1 cellular context compared by ENCODE assay signal in the genomic region with DNA sequence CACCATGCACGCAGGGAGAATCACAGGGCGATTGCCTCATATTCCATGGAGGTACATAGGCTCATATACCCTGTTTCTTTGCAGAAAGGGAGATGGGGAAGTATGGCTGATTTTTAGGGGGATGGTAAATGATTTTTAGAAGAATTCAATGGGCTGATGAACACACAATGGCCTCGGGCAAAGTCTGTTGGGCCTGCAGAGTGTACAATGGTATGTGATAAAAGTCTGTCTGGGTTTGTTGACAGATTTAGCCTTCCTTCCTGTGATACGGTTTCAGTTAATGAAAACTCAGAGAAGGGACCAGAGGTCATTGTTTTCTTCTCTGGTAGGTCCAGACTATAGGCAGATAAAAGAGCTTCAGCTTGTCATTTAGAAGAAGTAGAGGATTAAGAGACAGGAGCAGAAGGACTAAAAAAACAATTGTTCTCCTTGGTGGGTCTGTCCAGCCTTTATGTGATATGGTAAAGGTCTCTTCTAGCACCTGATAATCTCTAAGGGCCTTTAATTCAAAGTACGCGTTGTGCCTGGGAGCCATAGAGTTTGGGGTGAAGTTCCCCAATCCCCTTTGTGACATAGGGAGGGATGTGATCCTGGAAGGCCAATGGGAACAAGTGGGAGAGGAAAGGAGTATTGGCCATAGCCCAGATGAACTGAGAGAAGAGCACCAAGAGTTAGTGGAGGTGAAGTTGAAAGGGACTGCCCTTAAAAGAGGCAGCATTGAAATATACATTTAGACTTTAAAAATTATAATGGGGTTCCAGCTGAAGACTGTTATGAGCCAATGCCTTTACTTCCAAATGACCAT.
TF ChIP-seq lines count a peak whose summit lies in the region.

No MANE protein-coding gene starts in this region.

TF ChIP-seq in HepG2, 621 proteins besides CTCF, POLR2A, EP300 and RAD21 (continued from another document and continues in another):
- TF ChIP-seq NR0B2 (CRISPR knock-in tag; IDR thresholded peaks at IDR 0.05) (no peak), SMAD9 (CRISPR knock-in tag; IDR thresholded peaks at IDR 0.05) (no peak), ZMAT5 (CRISPR knock-in tag; IDR thresholded peaks at IDR 0.05; ENCODE audit: borderline replicate concordance, low read depth) (no peak), SP4 (CRISPR knock-in tag; IDR thresholded peaks at IDR 0.05) (no peak), SRSF1 (optimal IDR thresholded peaks at IDR 0.05; ENCODE audit: low read depth, low read length) (no peak), STAT5B (CRISPR knock-in tag; IDR thresholded peaks at IDR 0.05) (no peak), ZNF44 (CRISPR knock-in tag; IDR thresholded peaks at IDR 0.05) (no peak), ZBTB10 (CRISPR knock-in tag; IDR thresholded peaks at IDR 0.05; ENCODE audit: borderline replicate concordance) (no peak), ZNF3 (CRISPR knock-in tag; IDR thresholded peaks at IDR 0.05) (peak; percentile 96), ZNF143 (CRISPR knock-in tag; IDR thresholded peaks at IDR 0.05) (no peak), ZNF136 (CRISPR knock-in tag; IDR thresholded peaks at IDR 0.05; ENCODE audit: low read depth) (peak; percentile 84; the same call in 1 of the 2 replicates), JUNB (CRISPR knock-in tag; IDR thresholded peaks at IDR 0.05; ENCODE audit: borderline replicate concordance) (no peak), ZBTB3 (CRISPR knock-in tag; IDR thresholded peaks at IDR 0.05; ENCODE audit: borderline replicate concordance, low read depth) (no peak), ZNF558 (CRISPR knock-in tag; IDR thresholded peaks at IDR 0.05; ENCODE audit: borderline replicate concordance) (no peak; the same call in 1 of the 2 replicates), JUN (CRISPR knock-in tag; IDR thresholded peaks at IDR 0.05) (no peak; the same call in none of the 2 replicates), DMAP1 (CRISPR knock-in tag; IDR thresholded peaks at IDR 0.05) (0 out of 2 replicates have a peak, but pooled peaks have one; percentile 5), PCBP1 (IDR thresholded peaks at IDR 0.05; ENCODE audit: borderline replicate concordance, low read depth, low read length) (no peak), GATAD1 (CRISPR knock-in tag; IDR thresholded peaks at IDR 0.05) (no peak), ZNF549 (CRISPR knock-in tag; IDR thresholded peaks at IDR 0.05) (0 out of 2 replicates have a peak, but pooled peaks have one; percentile 38), ZNF792 (CRISPR knock-in tag; IDR thresholded peaks at IDR 0.05) (0 out of 2 replicates have a peak, but pooled peaks have one; percentile 23), ZNF460 (CRISPR knock-in tag; IDR thresholded peaks at IDR 0.05; ENCODE audit: borderline replicate concordance) (no peak), ZNF230 (CRISPR knock-in tag; IDR thresholded peaks at IDR 0.05) (peak; percentile 39; the same call in 1 of the 2 replicates), ATM (IDR thresholded peaks at IDR 0.05; ENCODE audit: borderline replicate concordance) (no peak), PHF5A (CRISPR knock-in tag; IDR thresholded peaks at IDR 0.05; ENCODE audit: low read depth, unreplicated experiment) (peak; percentile 22), ZNF138 (CRISPR knock-in tag; IDR thresholded peaks at IDR 0.05; ENCODE audit: low read depth) (no peak), NFYC (CRISPR knock-in tag; IDR thresholded peaks at IDR 0.05) (no peak), RNF2 (conservative IDR thresholded peaks at IDR 0.05; ENCODE audit: low read depth) (no peak), NFATC3 (CRISPR knock-in tag; IDR thresholded peaks at IDR 0.05) (no peak), MBD4 (IDR thresholded peaks at IDR 0.05; ENCODE audit: borderline replicate concordance, low read length) (no peak), REXO4 (CRISPR knock-in tag; IDR thresholded peaks at IDR 0.05; ENCODE audit: borderline replicate concordance) (no peak), FOXK1 (CRISPR knock-in tag; IDR thresholded peaks at IDR 0.05; ENCODE audit: borderline replicate concordance, low read depth) (peak; percentile 32; the same call in 1 of the 2 replicates), THYN1 (CRISPR knock-in tag; IDR thresholded peaks at IDR 0.05; ENCODE audit: borderline replicate concordance, low read depth) (0 out of 2 replicates have a peak, but pooled peaks have one; percentile 48), TFE3 (CRISPR knock-in tag; IDR thresholded peaks at IDR 0.05) (peak; percentile 76; the same call in 1 of the 2 replicates), ATF5 (CRISPR knock-in tag; IDR thresholded peaks at IDR 0.05; ENCODE audit: low read depth) (no peak), PLRG1 (conservative IDR thresholded peaks at IDR 0.05) (no peak)
- TF ChIP-seq, protein P1, sequence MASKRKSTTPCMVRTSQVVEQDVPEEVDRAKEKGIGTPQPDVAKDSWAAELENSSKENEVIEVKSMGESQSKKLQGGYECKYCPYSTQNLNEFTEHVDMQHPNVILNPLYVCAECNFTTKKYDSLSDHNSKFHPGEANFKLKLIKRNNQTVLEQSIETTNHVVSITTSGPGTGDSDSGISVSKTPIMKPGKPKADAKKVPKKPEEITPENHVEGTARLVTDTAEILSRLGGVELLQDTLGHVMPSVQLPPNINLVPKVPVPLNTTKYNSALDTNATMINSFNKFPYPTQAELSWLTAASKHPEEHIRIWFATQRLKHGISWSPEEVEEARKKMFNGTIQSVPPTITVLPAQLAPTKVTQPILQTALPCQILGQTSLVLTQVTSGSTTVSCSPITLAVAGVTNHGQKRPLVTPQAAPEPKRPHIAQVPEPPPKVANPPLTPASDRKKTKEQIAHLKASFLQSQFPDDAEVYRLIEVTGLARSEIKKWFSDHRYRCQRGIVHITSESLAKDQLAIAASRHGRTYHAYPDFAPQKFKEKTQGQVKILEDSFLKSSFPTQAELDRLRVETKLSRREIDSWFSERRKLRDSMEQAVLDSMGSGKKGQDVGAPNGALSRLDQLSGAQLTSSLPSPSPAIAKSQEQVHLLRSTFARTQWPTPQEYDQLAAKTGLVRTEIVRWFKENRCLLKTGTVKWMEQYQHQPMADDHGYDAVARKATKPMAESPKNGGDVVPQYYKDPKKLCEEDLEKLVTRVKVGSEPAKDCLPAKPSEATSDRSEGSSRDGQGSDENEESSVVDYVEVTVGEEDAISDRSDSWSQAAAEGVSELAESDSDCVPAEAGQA (IDR thresholded peaks at IDR 0.05; ENCODE audit: low read depth): no peak
- TF ChIP-seq, protein P1 (CRISPR knock-in tag; IDR thresholded peaks at IDR 0.05; ENCODE audit: borderline replicate concordance): peak; percentile 59; the same call in 1 of the 2 replicates
- TF ChIP-seq, protein P2, sequence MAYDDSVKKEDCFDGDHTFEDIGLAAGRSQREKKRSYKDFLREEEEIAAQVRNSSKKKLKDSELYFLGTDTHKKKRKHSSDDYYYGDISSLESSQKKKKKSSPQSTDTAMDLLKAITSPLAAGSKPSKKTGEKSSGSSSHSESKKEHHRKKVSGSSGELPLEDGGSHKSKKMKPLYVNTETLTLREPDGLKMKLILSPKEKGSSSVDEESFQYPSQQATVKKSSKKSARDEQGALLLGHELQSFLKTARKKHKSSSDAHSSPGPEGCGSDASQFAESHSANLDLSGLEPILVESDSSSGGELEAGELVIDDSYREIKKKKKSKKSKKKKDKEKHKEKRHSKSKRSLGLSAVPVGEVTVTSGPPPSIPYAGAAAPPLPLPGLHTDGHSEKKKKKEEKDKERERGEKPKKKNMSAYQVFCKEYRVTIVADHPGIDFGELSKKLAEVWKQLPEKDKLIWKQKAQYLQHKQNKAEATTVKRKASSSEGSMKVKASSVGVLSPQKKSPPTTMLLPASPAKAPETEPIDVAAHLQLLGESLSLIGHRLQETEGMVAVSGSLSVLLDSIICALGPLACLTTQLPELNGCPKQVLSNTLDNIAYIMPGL (CRISPR knock-in tag; IDR thresholded peaks at IDR 0.05; ENCODE audit: borderline replicate concordance in 1 of 2, low read depth in 1 of 2): 0 out of 4 replicates have a peak, but pooled peaks of 1 of the 2 experiments have one; percentile 53
- TF ChIP-seq, protein P3, sequence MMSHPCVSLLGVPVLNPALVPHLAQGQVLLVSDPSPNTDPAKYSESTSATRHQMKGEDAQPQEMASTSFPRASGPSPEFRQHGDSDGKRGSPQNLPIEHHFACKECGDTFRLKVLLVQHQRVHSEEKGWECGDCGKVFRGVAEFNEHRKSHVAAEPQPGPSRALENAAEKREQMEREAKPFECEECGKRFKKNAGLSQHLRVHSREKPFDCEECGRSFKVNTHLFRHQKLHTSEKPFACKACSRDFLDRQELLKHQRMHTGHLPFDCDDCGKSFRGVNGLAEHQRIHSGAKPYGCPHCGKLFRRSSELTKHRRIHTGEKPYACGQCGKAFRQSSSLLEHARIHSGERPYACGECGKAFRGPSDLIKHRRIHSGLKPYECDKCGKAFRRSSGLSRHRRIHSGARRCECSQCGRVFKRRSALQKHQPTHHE (CRISPR knock-in tag; IDR thresholded peaks at IDR 0.05; ENCODE audit: borderline replicate concordance): no peak
- TF ChIP-seq, protein P4, sequence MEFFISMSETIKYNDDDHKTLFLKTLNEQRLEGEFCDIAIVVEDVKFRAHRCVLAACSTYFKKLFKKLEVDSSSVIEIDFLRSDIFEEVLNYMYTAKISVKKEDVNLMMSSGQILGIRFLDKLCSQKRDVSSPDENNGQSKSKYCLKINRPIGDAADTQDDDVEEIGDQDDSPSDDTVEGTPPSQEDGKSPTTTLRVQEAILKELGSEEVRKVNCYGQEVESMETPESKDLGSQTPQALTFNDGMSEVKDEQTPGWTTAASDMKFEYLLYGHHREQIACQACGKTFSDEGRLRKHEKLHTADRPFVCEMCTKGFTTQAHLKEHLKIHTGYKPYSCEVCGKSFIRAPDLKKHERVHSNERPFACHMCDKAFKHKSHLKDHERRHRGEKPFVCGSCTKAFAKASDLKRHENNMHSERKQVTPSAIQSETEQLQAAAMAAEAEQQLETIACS (CRISPR knock-in tag; IDR thresholded peaks at IDR 0.05): no peak
